ENCODE assay signal across 15 cellular contexts in genomic region chr16:23754594-23755483, GRCh38. TPM values are rescaled to one million over a fixed set of nuclear protein-coding genes. Genes with fewer than 3 reads are reported as not detected.
A peak's percentile ranks its signal among the peaks of the same experiment; 100 is the strongest.
DNase-seq lines count a peak whose midpoint lies in the region; ATAC-seq, FAIRE-seq and TF ChIP-seq lines count a peak whose summit lies in the region.
"Had no signal": no experiment of that assay in that cellular context is flagged by ENCODE, and none has a peak within 500 bp of the region (broad histone marks: within the 10 kb centered on the region; RNA-seq: fewer than 3 reads in every experiment).

Gene CHP2 (plus strand): TSS chr16:23755026. CDS start chr16:23755050, 24 bp downstream.

- peak within 1 kb of the TSS in 4 of 5 donors; percentile 11 to 61 (median 46) for H3K4me3 ChIP-seq in subcutaneous abdominal adipose tissue (ENCODE audit: low read depth in 1 of 5, low read length in 5 of 5)

- no peak within 1 kb of the TSS for H3K27ac ChIP-seq in subcutaneous abdominal adipose tissue (ENCODE audit: low read depth, low read length)
- H3K27ac ChIP-seq: VCaP had no signal

- H3K36me3 ChIP-seq in subcutaneous abdominal adipose tissue (ENCODE audit: control insufficient read depth in 5 of 5, insufficient read depth in 5 of 5, low read length in 5 of 5), result no peaks in the 10 kb centered on the region

- H3K4me1 Mint-ChIP-seq in central memory CD8-positive, alpha-beta T cell, result no peaks in the 10 kb centered on the region
- H3K4me1 Mint-ChIP-seq: stimulated activated effector memory CD8-positive, alpha-beta T cell treated with anti-CD3 and anti-CD28 coated beads, Interleukin-12 subunit alpha, Interleukin-12 subunit beta, amount 100 ng/mL, for 72 hours had no signal

- no peak for ATAC-seq in central memory CD8-positive, alpha-beta T cell (replicated peaks; ENCODE audit: extremely low read depth, poor library complexity, severe bottlenecking)
- ATAC-seq in left lobe of liver (peak; percentile 19), HG02970 (IDR thresholded peaks at IDR 0.05; ENCODE audit: low FRiP score, unreplicated experiment) (no peak)
- ATAC-seq: HCT116; stimulated activated effector memory CD8-positive, alpha-beta T cell treated with anti-CD3 and anti-CD28 coated beads, Interleukin-12 subunit alpha, Interleukin-12 subunit beta, amount 100 ng/mL, for 72 hours had no signal

- no peaks in the 10 kb centered on the region for H3K9me3 ChIP-seq in subcutaneous abdominal adipose tissue (ENCODE audit: control insufficient read depth in 5 of 5, low read length in 5 of 5)

- no peak within 1 kb of the TSS for H3K9ac ChIP-seq in subcutaneous abdominal adipose tissue (ENCODE audit: low read length in 5 of 5)

- H3K27me3 ChIP-seq in subcutaneous abdominal adipose tissue (ENCODE audit: control insufficient read depth in 5 of 5, insufficient read depth in 4 of 5, low read length in 5 of 5), result peaks cover 18 to 38% (median 37%) of the 10 kb centered on the region in 5 donors

- H3K27ac Mint-ChIP-seq in central memory CD8-positive, alpha-beta T cell (ENCODE audit: low read depth), result no peak within 1 kb of the TSS
- H3K27ac Mint-ChIP-seq: stimulated activated effector memory CD8-positive, alpha-beta T cell treated with anti-CD3 and anti-CD28 coated beads, Interleukin-12 subunit alpha, Interleukin-12 subunit beta, amount 100 ng/mL, for 72 hours had no signal

- H3K9me3 Mint-ChIP-seq in central memory CD8-positive, alpha-beta T cell, result no peaks in the 10 kb centered on the region

- FAIRE-seq in GM12891 (lab: Jason Lieb, UNC), result no peak
- FAIRE-seq: A204.1, frontal cortex had no signal

- no peaks in the 10 kb centered on the region for H3K36me3 Mint-ChIP-seq in central memory CD8-positive, alpha-beta T cell (ENCODE audit: insufficient read depth)
- H3K36me3 Mint-ChIP-seq: stimulated activated effector memory CD8-positive, alpha-beta T cell treated with anti-CD3 and anti-CD28 coated beads, Interleukin-12 subunit alpha, Interleukin-12 subunit beta, amount 100 ng/mL, for 72 hours had no signal

- no peak for TF ChIP-seq POLR2A in GM12891 (IDR thresholded peaks at IDR 0.05; ENCODE audit: low read depth, low read length)

- H3K27me3 Mint-ChIP-seq in central memory CD8-positive, alpha-beta T cell, result peaks cover 72% of the 10 kb centered on the region

- H3K4me1 ChIP-seq in subcutaneous abdominal adipose tissue (ENCODE audit: control insufficient read depth in 5 of 5, insufficient read depth in 5 of 5, low read length in 5 of 5), result peaks cover 0 to 12% (median 11%) of the 10 kb centered on the region in 5 donors

- H3K4me3 Mint-ChIP-seq in central memory CD8-positive, alpha-beta T cell, result peak within 1 kb of the TSS; percentile 8
- H3K4me3 Mint-ChIP-seq: stimulated activated effector memory CD8-positive, alpha-beta T cell treated with anti-CD3 and anti-CD28 coated beads, Interleukin-12 subunit alpha, Interleukin-12 subunit beta, amount 100 ng/mL, for 72 hours had no signal

- DNase-seq in NCI-H2227 (lab: John Stamatoyannopoulos, UW; ENCODE audit: unreplicated experiment) (peak; percentile 32), NCI-H2227 treated with DMSO at 0.1 percent for 48 hours (lab: John Stamatoyannopoulos, UW) (no peak), left lobe of liver (ENCODE audit: low spot score) (no peak), GM12891 (ENCODE audit: insufficient read length, low spot score) (no peak), MV-4-11 (lab: John Stamatoyannopoulos, UW) (no peak)
- no peak for DNase-seq in central memory CD8-positive, alpha-beta T cell (ENCODE audit: low spot score in 2 of 2)
- DNase-seq: NCI-H510A treated with DMSO at 0.1 percent for 48 hours had no signal

TF ChIP-seq in GM12891, 5 proteins besides CTCF, POLR2A, EP300 and RAD21:
- TF ChIP-seq POU2F2 (IDR thresholded peaks at IDR 0.05; ENCODE audit: low read depth, low read length) (no peak), SPI1 (IDR thresholded peaks at IDR 0.05; ENCODE audit: low read depth, low read length) (no peak), POLR2AphosphoS5 (IDR thresholded peaks at IDR 0.05; ENCODE audit: low read depth, low read length) (no peak), TAF1 (IDR thresholded peaks at IDR 0.05; ENCODE audit: low read depth, low read length) (no peak), PAX5 (IDR thresholded peaks at IDR 0.05; ENCODE audit: insufficient read depth, low read length, severe bottlenecking) (no peak)

RNA-seq across cellular contexts. Expression of gene CHP2, which starts in this region (rescaled TPM):
- not detected for total RNA-seq in left lobe of liver
- polyA plus RNA-seq in GM12891 (2012; ENCODE audit: low read depth, missing spikeins), result not detected
- total RNA-seq: renal cortical epithelial cell had no signal

Comparison
In these comparisons a context has a peak if more than half of its experiments do, and no peak if none do; other contexts are left out.
1. Peak in ATAC-seq in left lobe of liver; RNA of the gene not detected or under 1 TPM.